In genomic region chr4:105569851-105570207, GRCh38 we compare ENCODE assay signal across 27 cellular contexts. TPM values are rescaled to one million over a fixed set of nuclear protein-coding genes. Genes with fewer than 3 reads are reported as not detected.
"Had no signal": no experiment of that assay in that cellular context is flagged by ENCODE, and none has a peak within 500 bp of the region (broad histone marks: within the 10 kb centered on the region; RNA-seq: fewer than 3 reads in every experiment).

No MANE protein-coding gene starts in this region.

- H3K9me3 ChIP-seq: Peyer's patch had no signal

- ATAC-seq: activated CD4-positive, alpha-beta T cell treated with anti-CD3 and anti-CD28 coated beads for 36 hours; activated CD4-positive, CD25-positive, alpha-beta regulatory T cell treated with anti-CD3 and anti-CD28 coated beads, Interleukin-2, amount 50 U/mL, for 24 hours; activated naive CD8-positive, alpha-beta T cell treated with anti-CD3 and anti-CD28 coated beads, Interleukin-2, amount 50 U/mL, for 24 hours; activated T-cell treated with anti-CD3 and anti-CD28 coated beads, Interleukin-2, amount 50 U/mL, for 4 hours; WTC11 had no signal

- H3K9ac ChIP-seq: KMS-11 had no signal

- H3K4me3 ChIP-seq: Peyer's patch had no signal

- H3K4me2 ChIP-seq: KMS-11 had no signal

- H3K27me3 ChIP-seq: brain microvascular endothelial cell, Peyer's patch had no signal

- DNase-seq: activated CD4-positive, alpha-beta memory T cell treated with anti-CD3 and anti-CD28 coated beads for 36 hours; activated CD4-positive, alpha-beta T cell treated with anti-CD3 and anti-CD28 coated beads for 36 hours; activated CD4-positive, alpha-beta T cell treated with anti-CD3 and anti-CD28 coated beads, Interleukin-2, amount 10 ng/mL, durations not matched to agents 7 days and 5 days; activated CD8-positive, alpha-beta memory T cell treated with anti-CD3 and anti-CD28 coated beads, Interleukin-2, amount 50 U/mL, for 4 hours; activated effector memory CD4-positive, alpha-beta T cell treated with Interleukin-2 at 50 U/mL for 16 hours; activated naive CD4-positive, alpha-beta T cell treated with anti-CD3 and anti-CD28 coated beads, Interleukin-2, amount 10 ng/mL, durations not matched to agents 7 days and 5 days; activated naive CD8-positive, alpha-beta T cell treated with anti-CD3 and anti-CD28 coated beads, Interleukin-2, amount 50 U/mL, for 24 hours; activated T-cell treated with anti-CD3 and anti-CD28 coated beads for 4 hours; activated T-cell treated with anti-CD3 and anti-CD28 coated beads, Interleukin-2, amount 50 U/mL, for 4 hours; anterior cingulate cortex; brain microvascular endothelial cell; MM.1S; MV-4-11; NCI-H1436 treated with DMSO at 0.1 percent for 48 hours; NCI-H1694 treated with DMSO at 0.1 percent for 48 hours; NCI-H2029; NCI-H345; NCI-H524 treated with DMSO at 0.1 percent for 48 hours; Peyer's patch; RPMI8226; T1000 had no signal

- H3K4me1 ChIP-seq: Peyer's patch had no signal

- H3K36me3 ChIP-seq: brain microvascular endothelial cell, Peyer's patch had no signal

- H3K27ac ChIP-seq: brain microvascular endothelial cell, KMS-11, Peyer's patch had no signal

RNA-seq across cellular contexts. Expression of gene ARHGEF38, which starts 17.4 kb away (rescaled TPM):
- total RNA-seq: activated CD4-positive, alpha-beta memory T cell treated with anti-CD3 and anti-CD28 coated beads for 36 hours; activated CD4-positive, alpha-beta T cell treated with anti-CD3 and anti-CD28 coated beads for 36 hours; activated CD4-positive, alpha-beta T cell treated with anti-CD3 and anti-CD28 coated beads, Interleukin-2, amount 10 ng/mL, durations not matched to agents 7 days and 5 days; activated T-cell treated with anti-CD3 and anti-CD28 coated beads, Interleukin-2, amount 50 U/mL, for 4 hours; LHCN-M2; T-helper 1 cell treated with Interleukin-12 subunit alpha and Interleukin-12 subunit beta and Interleukin-4 antibody, amounts not matched to agents 30 ng/mL and 1 ng/mL, for 36 hours; T-helper 2 cell treated with Interferon-gamma antibody and Interleukin-4, amounts not matched to agents 100 ng/mL and 5 ng/mL, for 36 hours; WTC11 had no signal
